Comparison of ENCODE assay signal across 8 cellular contexts in genomic region chr17:76014100-76014924, GRCh38. TPM values are rescaled to one million over a fixed set of nuclear protein-coding genes. Genes with fewer than 3 reads are reported as not detected.
DNase-seq lines count a peak whose midpoint lies in the region; ATAC-seq, FAIRE-seq and TF ChIP-seq lines count a peak whose summit lies in the region.

No MANE protein-coding gene starts in this region.

- no peaks in the 10 kb centered on the region for H3K9me3 Mint-ChIP-seq in activated T-cell treated with anti-CD3 and anti-CD28 coated beads, Interleukin-2, amount 50 U/mL, for 72 hours

- no peaks in the 10 kb centered on the region for H3K27me3 Mint-ChIP-seq in activated T-cell treated with anti-CD3 and anti-CD28 coated beads, Interleukin-2, amount 50 U/mL, for 72 hours (ENCODE audit: low read depth)

- TF ChIP-seq POLR2A in suprapubic skin (IDR thresholded peaks at IDR 0.05): no peak

- peaks cover 46% of the 10 kb centered on the region for H3K36me3 ChIP-seq in suprapubic skin

- H3K4me1 Mint-ChIP-seq in activated T-cell treated with anti-CD3 and anti-CD28 coated beads, Interleukin-2, amount 50 U/mL, for 72 hours (ENCODE audit: low read depth): peaks cover 8% of the 10 kb centered on the region

- peaks cover 18% of the 10 kb centered on the region for H3K4me1 ChIP-seq in suprapubic skin

- peak; percentile 97 to 98 for ATAC-seq in activated T-cell treated with anti-CD3 and anti-CD28 coated beads, Interleukin-2, amount 50 U/mL, for 72 hours (replicated peaks in 1 of 2)
- ATAC-seq in HG02623 (IDR thresholded peaks at IDR 0.05; ENCODE audit: unreplicated experiment): no peak

- no peak for FAIRE-seq in RCC 7860 (lab: Jason Lieb, UNC)

- H3K27me3 ChIP-seq in suprapubic skin: no peaks in the 10 kb centered on the region

- no peak overlapping the region for H3K27ac Mint-ChIP-seq in activated T-cell treated with anti-CD3 and anti-CD28 coated beads, Interleukin-2, amount 50 U/mL, for 72 hours

- TF ChIP-seq EP300 in suprapubic skin (IDR thresholded peaks at IDR 0.05): no peak

- no peak overlapping the region for H3K4me3 Mint-ChIP-seq in activated T-cell treated with anti-CD3 and anti-CD28 coated beads, Interleukin-2, amount 50 U/mL, for 72 hours

- POLR2A ChIA-PET in GM10248 (lab: Yijun Ruan, JAX): interaction anchor here (0.9 kb wide), 1 partner anchor 265 kb away, joined by 3 read pairs; no protein-coding TSS in a partner anchor

- 16% methylated on average over 13 of the region's 19 CpGs for WGBS in suprapubic skin

- TF ChIP-seq CTCF in GM10248 (IDR thresholded peaks at IDR 0.05; ENCODE audit: control extremely low read depth, extremely low read depth, low read depth, missing control alignments): peak; percentile 99
- TF ChIP-seq CTCF in fibroblast of the aortic adventitia (IDR thresholded peaks at IDR 0.05; ENCODE audit: insufficient read depth, low read length): peak; percentile 96
- peak; percentile 83 to 97 for TF ChIP-seq CTCF in suprapubic skin (IDR thresholded peaks at IDR 0.05)

- CTCF ChIA-PET in GM10248 (lab: Yijun Ruan, JAX): interaction anchor here (0.6 to 17.6 kb wide), 76 partner anchors 8 to 384 kb away, joined by 3 to 266 read pairs (median 5); partner anchors contain the start of genes CDK3, EVPL, EXOC7 and MRPL38

- H3K9me3 ChIP-seq in suprapubic skin: no peaks in the 10 kb centered on the region

- peak; percentile 93 for DNase-seq in GM10248 (ENCODE audit: extremely low spot score)
- peak; percentile 76 to 78 for DNase-seq in Kasumi-1 (lab: John Stamatoyannopoulos, UW)
- DNase-seq in RCC 7860 (ENCODE audit: low spot score): peak; percentile 23
- peak; percentile 83 to 85 for DNase-seq in activated T-cell treated with anti-CD3 and anti-CD28 coated beads, Interleukin-2, amount 50 U/mL, for 72 hours
- DNase-seq in fibroblast of the aortic adventitia (ENCODE audit: low read depth): peak; percentile 65
- DNase-seq in nucleus accumbens (lab: John Stamatoyannopoulos, UW): peak in 33 of 56 donors; percentile 3 to 69 (median 28)
- no peak for DNase-seq in suprapubic skin (ENCODE audit: low spot score in 2 of 2)

- H3K36me3 Mint-ChIP-seq in activated T-cell treated with anti-CD3 and anti-CD28 coated beads, Interleukin-2, amount 50 U/mL, for 72 hours (ENCODE audit: insufficient read depth in 2 of 2): no peaks in the 10 kb centered on the region

- H3K4me3 ChIP-seq in fibroblast of the aortic adventitia (ENCODE audit: low read depth, low read length): no peak overlapping the region
- no peak overlapping the region for H3K4me3 ChIP-seq in suprapubic skin

- H3K27ac ChIP-seq in suprapubic skin: no peak overlapping the region

RNA-seq across cellular contexts. Expression of gene EVPL, which starts 12.8 kb away (rescaled TPM):
- total RNA-seq in activated T-cell treated with anti-CD3 and anti-CD28 coated beads, Interleukin-2, amount 50 U/mL, for 72 hours: under 1 TPM; 0.09 to 0.19 TPM
- not detected in 2 replicates for total RNA-seq in fibroblast of the aortic adventitia (ENCODE audit: low replicate concordance)
- 100 to 1,000 TPM; 218 to 425 (median 274) TPM for total RNA-seq in suprapubic skin

RNA-seq across cellular contexts. Expression of gene CDK3, which starts 13.7 kb away (rescaled TPM):
- 1 to 10 TPM; 8.7 to 9.1 TPM for total RNA-seq in activated T-cell treated with anti-CD3 and anti-CD28 coated beads, Interleukin-2, amount 50 U/mL, for 72 hours
- total RNA-seq in fibroblast of the aortic adventitia (ENCODE audit: low replicate concordance): 1.1 TPM in 1 of 2 replicates, not detected in the other
- 10 to 100 TPM in 2 of 4 donors, 1 to 10 TPM in 2; 5.6 to 33.1 (median 9.6) TPM for total RNA-seq in suprapubic skin

RNA-seq across cellular contexts. Expression of gene TEN1, which starts 35.3 kb away (rescaled TPM):
- total RNA-seq in activated T-cell treated with anti-CD3 and anti-CD28 coated beads, Interleukin-2, amount 50 U/mL, for 72 hours: 10 to 100 TPM; 18.2 to 21.8 TPM
- total RNA-seq in fibroblast of the aortic adventitia (ENCODE audit: low replicate concordance) (16.0 and 18.3 TPM in 2 replicates), suprapubic skin (10 to 100 TPM; 20.0 to 43.6 (median 26.9) TPM)

RNA-seq across cellular contexts. Expression of gene ACOX1, which starts 35.3 kb away (rescaled TPM):
- total RNA-seq in activated T-cell treated with anti-CD3 and anti-CD28 coated beads, Interleukin-2, amount 50 U/mL, for 72 hours: 10 to 100 TPM; 28.2 to 28.6 TPM
- 47.0 and 61.5 TPM in 2 replicates for total RNA-seq in fibroblast of the aortic adventitia (ENCODE audit: low replicate concordance)
- total RNA-seq in suprapubic skin: 10 to 100 TPM; 59.6 to 89.7 (median 71.5) TPM

RNA-seq across cellular contexts. Expression of gene SRP68, which starts 58.0 kb away (rescaled TPM):
- 100 to 1,000 TPM; 138 to 144 TPM for total RNA-seq in activated T-cell treated with anti-CD3 and anti-CD28 coated beads, Interleukin-2, amount 50 U/mL, for 72 hours
- total RNA-seq in fibroblast of the aortic adventitia (ENCODE audit: low replicate concordance): 17.3 and 32.3 TPM in 2 replicates
- 10 to 100 TPM; 57.5 to 90.2 (median 64.2) TPM for total RNA-seq in suprapubic skin

Comparison
In these comparisons a context has a peak if more than half of its experiments do, and no peak if none do; other contexts are left out.
1. DNase-seq: peak in GM10248 (single experiment), Kasumi-1 (2 of 2), RCC 7860 (single experiment), activated T-cell treated with anti-CD3 and anti-CD28 coated beads, Interleukin-2, amount 50 U/mL, for 72 hours (2 of 2), fibroblast of the aortic adventitia (single experiment) and nucleus accumbens (33 of 56); none in suprapubic skin (0 of 2).
2. RNA of gene EVPL, which starts 12.8 kb away (total RNA-seq): 218 to 425 TPM in suprapubic skin; 0.09 to 0.19 TPM in activated T-cell treated with anti-CD3 and anti-CD28 coated beads, Interleukin-2, amount 50 U/mL, for 72 hours and not detected in fibroblast of the aortic adventitia; every median in the first group is over 100 times any median in the second.
3. Peak in every context shown above with its lines, with median percentiles within 50 percentile points of each other: CTCF ChIP-seq.